Comparison of ENCODE assay signal across 27 cellular contexts in genomic region chr5:157155297-157155696, GRCh38. TPM values are rescaled to one million over a fixed set of nuclear protein-coding genes. Genes with fewer than 3 reads are reported as not detected.
DNase-seq lines count a peak whose midpoint lies in the region; ATAC-seq, FAIRE-seq and TF ChIP-seq lines count a peak whose summit lies in the region.
"Had no signal": no experiment of that assay in that cellular context is flagged by ENCODE, and none has a peak within 500 bp of the region (broad histone marks: within the 10 kb centered on the region; RNA-seq: fewer than 3 reads in every experiment).

No MANE protein-coding gene starts in this region.

- no peak for DNase-seq in activated T-cell treated with anti-CD3 and anti-CD28 coated beads, Interleukin-2, amount 50 U/mL, for 72 hours
- no peak for DNase-seq in activated T-cell treated with anti-CD3 and anti-CD28 coated beads, Interleukin-2, amount 50 U/mL, for 48 hours
- no peak for DNase-seq in activated T-helper 1 cell treated with anti-CD3 and anti-CD28 coated beads, Interleukin-12 subunit alpha, Interleukin-12 subunit beta, Interleukin-2, Interleukin-4 antibody, amounts not matched to agents 30 ng/mL and 10 ng/mL and 1 ng/mL, durations not matched to agents 14 hours and 24 hours and 36 hours (ENCODE audit: low spot score)
- DNase-seq in natural killer cell: no peak
- DNase-seq in HepG2 (ENCODE audit: low spot score): no peak
- no peak for DNase-seq in mucosa of gallbladder (ENCODE audit: low spot score)
- DNase-seq: amygdala, dermis blood vessel endothelial cell, DMS53, NCI-H1092, NCI-H2029 treated with DMSO at 0.1 percent for 48 hours, NCI-H510A, pancreas, right lobe of liver, tibial artery had no signal

- no peaks in the 10 kb centered on the region for H3K9me3 ChIP-seq in HepG2 (ENCODE audit: low read length)
- H3K9me3 ChIP-seq: pancreas, right lobe of liver, tibial artery had no signal

- no peaks in the 10 kb centered on the region for H3K79me2 ChIP-seq in HepG2 (ENCODE audit: insufficient read depth, low read length)

- no peak overlapping the region for H2AFZ ChIP-seq in HepG2 (ENCODE audit: low read length)

- H3K9ac ChIP-seq in HepG2 (ENCODE audit: insufficient read depth, low read depth, low read length): no peak overlapping the region
- H3K9ac ChIP-seq: KMS-11 had no signal

- peak overlapping the region; percentile 78 to 100 for H3K4me3 Mint-ChIP-seq in activated T-cell treated with anti-CD3 and anti-CD28 coated beads, Interleukin-2, amount 50 U/mL, for 72 hours
- H3K4me3 Mint-ChIP-seq in activated T-helper 1 cell treated with anti-CD3 and anti-CD28 coated beads, Interleukin-12 subunit alpha, Interleukin-12 subunit beta, Interleukin-2, Interleukin-4 antibody, amounts not matched to agents 30 ng/mL and 10 ng/mL and 1 ng/mL, durations not matched to agents 14 hours and 24 hours and 36 hours: peak overlapping the region; percentile 79
- peak overlapping the region; percentile 77 for H3K4me3 Mint-ChIP-seq in natural killer cell
- H3K4me3 Mint-ChIP-seq: stimulated activated memory B cell treated with anti-CD40 and anti-IgM and Interleukin-4, amounts not matched to agents 10 μg/mL and 1 μg/mL and 100 μg/mL, for 72 hours had no signal

- no peak for ATAC-seq in activated T-cell treated with anti-CD3 and anti-CD28 coated beads, Interleukin-2, amount 50 U/mL, for 72 hours (replicated peaks in 1 of 2)
- ATAC-seq in natural killer cell (no peak), HepG2 (no peak)
- ATAC-seq: GM12878; pancreas; right lobe of liver; stimulated activated memory B cell treated with anti-CD40 and anti-IgM and Interleukin-4, amounts not matched to agents 10 μg/mL and 1 μg/mL and 100 μg/mL, for 72 hours had no signal

- peak overlapping the region; percentile 100 for H3K27ac Mint-ChIP-seq in activated T-cell treated with anti-CD3 and anti-CD28 coated beads, Interleukin-2, amount 50 U/mL, for 72 hours
- H3K27ac Mint-ChIP-seq in activated T-helper 1 cell treated with anti-CD3 and anti-CD28 coated beads, Interleukin-12 subunit alpha, Interleukin-12 subunit beta, Interleukin-2, Interleukin-4 antibody, amounts not matched to agents 30 ng/mL and 10 ng/mL and 1 ng/mL, durations not matched to agents 14 hours and 24 hours and 36 hours: peak overlapping the region; percentile 90
- H3K27ac Mint-ChIP-seq in natural killer cell: peak overlapping the region; percentile 27 to 80
- H3K27ac Mint-ChIP-seq: stimulated activated memory B cell treated with anti-CD40 and anti-IgM and Interleukin-4, amounts not matched to agents 10 μg/mL and 1 μg/mL and 100 μg/mL, for 72 hours had no signal

- H4K20me1 ChIP-seq in HepG2 (ENCODE audit: insufficient read depth, low read length): no peaks in the 10 kb centered on the region

- in situ Hi-C loops in HepG2 (cut with HindIII; ENCODE audit: extremely low pct_ligation_motif_present, low pct_unique_long_range_greater_than_20kb): no loop called here

- no peak overlapping the region for H3K27ac ChIP-seq in HepG2 (ENCODE audit: extremely low read length, insufficient read depth, low read length)
- H3K27ac ChIP-seq: C4-2B, cardiac muscle cell, KMS-11, pancreas, right lobe of liver, SK-N-MC, tibial artery had no signal

- TF ChIP-seq CTCF in natural killer cell (IDR thresholded peaks at IDR 0.05) (no peak), HepG2 (CRISPR knock-in tag; IDR thresholded peaks at IDR 0.05) (no peak)

- TF ChIP-seq RAD21 in HepG2 (CRISPR knock-in tag; IDR thresholded peaks at IDR 0.05): no peak

- H3K36me3 Mint-ChIP-seq in activated T-cell treated with anti-CD3 and anti-CD28 coated beads, Interleukin-2, amount 50 U/mL, for 72 hours (ENCODE audit: insufficient read depth in 2 of 2): peaks cover 0 to 6% of the 10 kb centered on the region in 2 donors
- peaks cover 2% of the 10 kb centered on the region for H3K36me3 Mint-ChIP-seq in activated T-helper 1 cell treated with anti-CD3 and anti-CD28 coated beads, Interleukin-12 subunit alpha, Interleukin-12 subunit beta, Interleukin-2, Interleukin-4 antibody, amounts not matched to agents 30 ng/mL and 10 ng/mL and 1 ng/mL, durations not matched to agents 14 hours and 24 hours and 36 hours (ENCODE audit: low read depth)
- no peaks in the 10 kb centered on the region for H3K36me3 Mint-ChIP-seq in natural killer cell
- H3K36me3 Mint-ChIP-seq: stimulated activated memory B cell treated with anti-CD40 and anti-IgM and Interleukin-4, amounts not matched to agents 10 μg/mL and 1 μg/mL and 100 μg/mL, for 72 hours had no signal

- H3K4me1 ChIP-seq in HepG2 (ENCODE audit: insufficient read depth, low read length): no peaks in the 10 kb centered on the region
- H3K4me1 ChIP-seq: pancreas, right lobe of liver, tibial artery had no signal

- no peak for TF ChIP-seq POLR2A in HepG2 (IDR thresholded peaks at IDR 0.05; ENCODE audit: insufficient read depth in 1 of 2, low read depth in 2 of 2, low read length in 2 of 2)

- CTCF ChIA-PET in HepG2 (lab: Yijun Ruan, JAX; ENCODE audit: low intra/inter-chr PET ratio, low total read pairs): no interaction called here

- no peak overlapping the region for H3K4me3 ChIP-seq in HepG2 (replicated peaks in 1 of 3; ENCODE audit: insufficient read depth in 1 of 3, low read depth in 2 of 3, low read length in 3 of 3)
- H3K4me3 ChIP-seq: cardiac muscle cell, GM12878, pancreas, right lobe of liver, SK-N-MC, tibial artery had no signal

- TF ChIP-seq EP300 in HepG2 (IDR thresholded peaks at IDR 0.05; ENCODE audit: low read depth in 2 of 2, low read length in 2 of 2) (no peak), HepG2 (CRISPR knock-in tag; IDR thresholded peaks at IDR 0.05; ENCODE audit: borderline replicate concordance) (no peak)

- H3K27me3 Mint-ChIP-seq in activated T-cell treated with anti-CD3 and anti-CD28 coated beads, Interleukin-2, amount 50 U/mL, for 72 hours (ENCODE audit: low read depth): no peaks in the 10 kb centered on the region
- no peaks in the 10 kb centered on the region for H3K27me3 Mint-ChIP-seq in activated T-helper 1 cell treated with anti-CD3 and anti-CD28 coated beads, Interleukin-12 subunit alpha, Interleukin-12 subunit beta, Interleukin-2, Interleukin-4 antibody, amounts not matched to agents 30 ng/mL and 10 ng/mL and 1 ng/mL, durations not matched to agents 14 hours and 24 hours and 36 hours (ENCODE audit: insufficient read depth)
- H3K27me3 Mint-ChIP-seq in natural killer cell (ENCODE audit: low read depth in 2 of 2): no peaks in the 10 kb centered on the region
- H3K27me3 Mint-ChIP-seq: stimulated activated memory B cell treated with anti-CD40 and anti-IgM and Interleukin-4, amounts not matched to agents 10 μg/mL and 1 μg/mL and 100 μg/mL, for 72 hours had no signal

- no peaks in the 10 kb centered on the region for H3K9me3 Mint-ChIP-seq in activated T-cell treated with anti-CD3 and anti-CD28 coated beads, Interleukin-2, amount 50 U/mL, for 72 hours
- H3K9me3 Mint-ChIP-seq in activated T-helper 1 cell treated with anti-CD3 and anti-CD28 coated beads, Interleukin-12 subunit alpha, Interleukin-12 subunit beta, Interleukin-2, Interleukin-4 antibody, amounts not matched to agents 30 ng/mL and 10 ng/mL and 1 ng/mL, durations not matched to agents 14 hours and 24 hours and 36 hours: no peaks in the 10 kb centered on the region
- no peaks in the 10 kb centered on the region for H3K9me3 Mint-ChIP-seq in natural killer cell
- H3K9me3 Mint-ChIP-seq: stimulated activated memory B cell treated with anti-CD40 and anti-IgM and Interleukin-4, amounts not matched to agents 10 μg/mL and 1 μg/mL and 100 μg/mL, for 72 hours had no signal

- POLR2A ChIA-PET in HepG2 (lab: Yijun Ruan, JAX): interaction anchor here (1.7 kb wide), 1 partner anchor 13 kb away, joined by 5 read pairs; the partner anchor contains the start of gene MED7

- H3K4me2 ChIP-seq in HepG2 (ENCODE audit: low read depth, low read length): no peak overlapping the region
- H3K4me2 ChIP-seq: KMS-11 had no signal

- FAIRE-seq in HepG2 (lab: Jason Lieb, UNC): no peak
- FAIRE-seq: GM12878, GM19239, H54, keratinocyte, pancreas had no signal

- intact Hi-C loops in activated T-helper 1 cell treated with anti-CD3 and anti-CD28 coated beads, Interleukin-12 subunit alpha, Interleukin-12 subunit beta, Interleukin-2, Interleukin-4 antibody, amounts not matched to agents 30 ng/mL and 10 ng/mL and 1 ng/mL, durations not matched to agents 14 hours and 24 hours and 36 hours (cut with micrococcal nuclease): loop anchor here (1.0 kb wide), 1 partner anchor 67 kb away; no protein-coding TSS in a partner anchor
- intact Hi-C loops in natural killer cell (cut with micrococcal nuclease): no loop called here
- intact Hi-C loops in HepG2 (cut with micrococcal nuclease; ENCODE audit: unreplicated experiment): no loop called here

- H3K36me3 ChIP-seq in HepG2 (replicated peaks in 1 of 2; ENCODE audit: control insufficient read depth in 1 of 2, insufficient read depth in 2 of 2, low read length in 2 of 2): no peaks in the 10 kb centered on the region
- H3K36me3 ChIP-seq: cardiac muscle cell, pancreas, right lobe of liver, tibial artery had no signal

- 22% methylated on average over 3 of the region's 3 CpGs for WGBS in HepG2 (ENCODE audit: low lambda C conversion rate)

- BruUV-seq in HepG2 (replicated peaks; lab: Mats Ljungman, UMichigan): no TSS peak

- H3K4me1 Mint-ChIP-seq in activated T-cell treated with anti-CD3 and anti-CD28 coated beads, Interleukin-2, amount 50 U/mL, for 72 hours (ENCODE audit: low read depth): peaks cover 90% of the 10 kb centered on the region
- H3K4me1 Mint-ChIP-seq in activated T-helper 1 cell treated with anti-CD3 and anti-CD28 coated beads, Interleukin-12 subunit alpha, Interleukin-12 subunit beta, Interleukin-2, Interleukin-4 antibody, amounts not matched to agents 30 ng/mL and 10 ng/mL and 1 ng/mL, durations not matched to agents 14 hours and 24 hours and 36 hours (ENCODE audit: low read depth): peaks cover 72% of the 10 kb centered on the region
- peaks cover 15 to 19% of the 10 kb centered on the region in 2 donors for H3K4me1 Mint-ChIP-seq in natural killer cell

- peaks cover 0 to 9% of the 10 kb centered on the region in 2 experiments; a peak in 2 of 5 replicates for H3K27me3 ChIP-seq in HepG2 (ENCODE audit: control insufficient read depth in 1 of 2, insufficient read depth in 2 of 2, low read length in 2 of 2)
- H3K27me3 ChIP-seq: cardiac muscle cell, right lobe of liver had no signal

RNA-seq across cellular contexts. Expression of gene GARIN3, which starts 10.8 kb away (rescaled TPM):
- under 1 TPM; 0.22 to 0.39 TPM for total RNA-seq in activated T-cell treated with anti-CD3 and anti-CD28 coated beads, Interleukin-2, amount 50 U/mL, for 72 hours
- 0.27 and 0.31 TPM in 2 replicates for total RNA-seq in activated T-helper 1 cell treated with anti-CD3 and anti-CD28 coated beads, Interleukin-12 subunit alpha, Interleukin-12 subunit beta, Interleukin-2, Interleukin-4 antibody, amounts not matched to agents 30 ng/mL and 10 ng/mL and 1 ng/mL, durations not matched to agents 14 hours and 24 hours and 36 hours
- total RNA-seq in natural killer cell (not detected), HepG2 (2016; rRNA removed; fragmentation: Illumina TruSeq; extraction: Trizol) (not detected in 2 replicates), mucosa of gallbladder (not detected)
- not detected in 2 replicates for total RNA-seq in HepG2 (2016; cell fraction: cytosol; rRNA removed; fragmentation: Illumina TruSeq; extraction: Trizol; ENCODE audit: low read depth)
- not detected in 2 replicates for total RNA-seq in HepG2 (2016; cell fraction: insoluble cytoplasmic fraction; rRNA removed; fragmentation: Illumina TruSeq; extraction: Trizol)
- not detected in 2 replicates for total RNA-seq in HepG2 (2016; cell fraction: membrane; rRNA removed; fragmentation: Illumina TruSeq; extraction: Trizol)
- total RNA-seq in HepG2 (2016; cell fraction: nucleus; rRNA removed; fragmentation: Illumina TruSeq; extraction: Trizol): not detected in 2 replicates
- not detected in 2 replicates for polyA plus RNA-seq in HepG2 (2011; rRNA removed)
- polyA plus RNA-seq in HepG2 (2011; cell fraction: cytosol; rRNA removed): not detected in 2 replicates
- not detected in 2 replicates for polyA plus RNA-seq in HepG2 (2011; cell fraction: nucleus; rRNA removed)
- polyA plus RNA-seq in HepG2 (2012): not detected in 2 replicates
- not detected in 2 replicates for polyA plus RNA-seq in HepG2 (2016; cell fraction: cytosol; fragmentation: Illumina TruSeq; extraction: Trizol; ENCODE audit: low read depth)
- polyA plus RNA-seq in HepG2 (2016; cell fraction: insoluble cytoplasmic fraction; fragmentation: Illumina TruSeq; extraction: Trizol; ENCODE audit: low read depth): not detected in 2 replicates
- polyA plus RNA-seq in HepG2 (2016; cell fraction: membrane; fragmentation: Illumina TruSeq; extraction: Trizol; ENCODE audit: low read depth): not detected in 2 replicates
- not detected in 2 replicates for polyA plus RNA-seq in HepG2 (2016; cell fraction: nucleus; fragmentation: Illumina TruSeq; extraction: Trizol; ENCODE audit: insufficient read depth, low read depth)
- polyA minus RNA-seq in HepG2 (2011; rRNA and poly(A)+ RNA removed; ENCODE audit: low replicate concordance): not detected in 2 replicates
- polyA minus RNA-seq in HepG2 (2011; cell fraction: cytosol; rRNA and poly(A)+ RNA removed): not detected in 2 replicates
- polyA minus RNA-seq in HepG2 (2011; cell fraction: nucleus; rRNA and poly(A)+ RNA removed): not detected in 2 replicates
- total RNA-seq: cardiac muscle cell, dermis blood vessel endothelial cell, fibroblast of villous mesenchyme, GM12878, lung microvascular endothelial cell, pancreas, right lobe of liver, RPMI7951 had no signal
- polyA plus RNA-seq: cardiac muscle cell, keratinocyte, pancreas had no signal

RNA-seq across cellular contexts. Expression of gene MED7, which starts 12.6 kb away (rescaled TPM):
- total RNA-seq in activated T-cell treated with anti-CD3 and anti-CD28 coated beads, Interleukin-2, amount 50 U/mL, for 72 hours: 10 to 100 TPM; 12.7 to 16.7 TPM
- 15.0 and 15.5 TPM in 2 replicates for total RNA-seq in activated T-helper 1 cell treated with anti-CD3 and anti-CD28 coated beads, Interleukin-12 subunit alpha, Interleukin-12 subunit beta, Interleukin-2, Interleukin-4 antibody, amounts not matched to agents 30 ng/mL and 10 ng/mL and 1 ng/mL, durations not matched to agents 14 hours and 24 hours and 36 hours
- 10 to 100 TPM in 2 of 3 donors, 1 to 10 TPM in 1; 9.6 to 13.3 (median 12.4) TPM for total RNA-seq in natural killer cell
- 9.2 and 10.0 TPM in 2 replicates for total RNA-seq in HepG2 (2016; rRNA removed; fragmentation: Illumina TruSeq; extraction: Trizol)
- total RNA-seq in HepG2 (2016; cell fraction: cytosol; rRNA removed; fragmentation: Illumina TruSeq; extraction: Trizol; ENCODE audit: low read depth): 4.4 and 5.5 TPM in 2 replicates
- 9.1 and 11.9 TPM in 2 replicates for total RNA-seq in HepG2 (2016; cell fraction: insoluble cytoplasmic fraction; rRNA removed; fragmentation: Illumina TruSeq; extraction: Trizol)
- total RNA-seq in HepG2 (2016; cell fraction: membrane; rRNA removed; fragmentation: Illumina TruSeq; extraction: Trizol): 5.1 and 6.2 TPM in 2 replicates
- total RNA-seq in HepG2 (2016; cell fraction: nucleus; rRNA removed; fragmentation: Illumina TruSeq; extraction: Trizol): 8.1 and 8.9 TPM in 2 replicates
- 9.2 and 9.4 TPM in 2 replicates for polyA plus RNA-seq in HepG2 (2011; rRNA removed)
- 3.4 and 5.4 TPM in 2 replicates for polyA plus RNA-seq in HepG2 (2011; cell fraction: cytosol; rRNA removed)
- 3.1 and 5.6 TPM in 2 replicates for polyA plus RNA-seq in HepG2 (2011; cell fraction: nucleus; rRNA removed)
- polyA plus RNA-seq in HepG2 (2012): 8.0 and 8.8 TPM in 2 replicates
- 3.9 and 4.0 TPM in 2 replicates for polyA plus RNA-seq in HepG2 (2016; cell fraction: cytosol; fragmentation: Illumina TruSeq; extraction: Trizol; ENCODE audit: low read depth)
- 10.5 and 10.9 TPM in 2 replicates for polyA plus RNA-seq in HepG2 (2016; cell fraction: insoluble cytoplasmic fraction; fragmentation: Illumina TruSeq; extraction: Trizol; ENCODE audit: low read depth)
- 3.2 and 4.6 TPM in 2 replicates for polyA plus RNA-seq in HepG2 (2016; cell fraction: membrane; fragmentation: Illumina TruSeq; extraction: Trizol; ENCODE audit: low read depth)
- 10.6 and 11.6 TPM in 2 replicates for polyA plus RNA-seq in HepG2 (2016; cell fraction: nucleus; fragmentation: Illumina TruSeq; extraction: Trizol; ENCODE audit: insufficient read depth, low read depth)
- polyA minus RNA-seq in HepG2 (2011; rRNA and poly(A)+ RNA removed; ENCODE audit: low replicate concordance): 3.2 and 3.3 TPM in 2 replicates
- polyA minus RNA-seq in HepG2 (2011; cell fraction: cytosol; rRNA and poly(A)+ RNA removed): 3.9 and 4.7 TPM in 2 replicates
- polyA minus RNA-seq in HepG2 (2011; cell fraction: nucleus; rRNA and poly(A)+ RNA removed): 12.6 and 17.8 TPM in 2 replicates
- 11.2 TPM for total RNA-seq in mucosa of gallbladder

RNA-seq across cellular contexts. Expression of gene ITK, which starts 25.3 kb away (rescaled TPM):
- 100 to 1,000 TPM; 289 to 314 TPM for total RNA-seq in activated T-cell treated with anti-CD3 and anti-CD28 coated beads, Interleukin-2, amount 50 U/mL, for 72 hours
- 251 and 259 TPM in 2 replicates for total RNA-seq in activated T-helper 1 cell treated with anti-CD3 and anti-CD28 coated beads, Interleukin-12 subunit alpha, Interleukin-12 subunit beta, Interleukin-2, Interleukin-4 antibody, amounts not matched to agents 30 ng/mL and 10 ng/mL and 1 ng/mL, durations not matched to agents 14 hours and 24 hours and 36 hours
- 100 to 1,000 TPM; 153 to 188 (median 186) TPM for total RNA-seq in natural killer cell
- not detected in 2 replicates for total RNA-seq in HepG2 (2016; rRNA removed; fragmentation: Illumina TruSeq; extraction: Trizol)
- total RNA-seq in HepG2 (2016; cell fraction: cytosol; rRNA removed; fragmentation: Illumina TruSeq; extraction: Trizol; ENCODE audit: low read depth): not detected in 2 replicates
- not detected in 2 replicates for total RNA-seq in HepG2 (2016; cell fraction: insoluble cytoplasmic fraction; rRNA removed; fragmentation: Illumina TruSeq; extraction: Trizol)
- not detected in 2 replicates for total RNA-seq in HepG2 (2016; cell fraction: membrane; rRNA removed; fragmentation: Illumina TruSeq; extraction: Trizol)
- not detected in 2 replicates for total RNA-seq in HepG2 (2016; cell fraction: nucleus; rRNA removed; fragmentation: Illumina TruSeq; extraction: Trizol)
- 0.01 TPM in 1 of 2 replicates, not detected in the other for polyA plus RNA-seq in HepG2 (2011; rRNA removed)
- not detected in 2 replicates for polyA plus RNA-seq in HepG2 (2011; cell fraction: cytosol; rRNA removed)
- not detected in 2 replicates for polyA plus RNA-seq in HepG2 (2011; cell fraction: nucleus; rRNA removed)
- not detected in 2 replicates for polyA plus RNA-seq in HepG2 (2012)
- not detected in 2 replicates for polyA plus RNA-seq in HepG2 (2016; cell fraction: cytosol; fragmentation: Illumina TruSeq; extraction: Trizol; ENCODE audit: low read depth)
- polyA plus RNA-seq in HepG2 (2016; cell fraction: insoluble cytoplasmic fraction; fragmentation: Illumina TruSeq; extraction: Trizol; ENCODE audit: low read depth): not detected in 2 replicates
- not detected in 2 replicates for polyA plus RNA-seq in HepG2 (2016; cell fraction: membrane; fragmentation: Illumina TruSeq; extraction: Trizol; ENCODE audit: low read depth)
- polyA plus RNA-seq in HepG2 (2016; cell fraction: nucleus; fragmentation: Illumina TruSeq; extraction: Trizol; ENCODE audit: insufficient read depth, low read depth): not detected in 2 replicates
- polyA minus RNA-seq in HepG2 (2011; rRNA and poly(A)+ RNA removed; ENCODE audit: low replicate concordance): not detected in 2 replicates
- not detected in 2 replicates for polyA minus RNA-seq in HepG2 (2011; cell fraction: cytosol; rRNA and poly(A)+ RNA removed)
- not detected in 2 replicates for polyA minus RNA-seq in HepG2 (2011; cell fraction: nucleus; rRNA and poly(A)+ RNA removed)
- 6.0 TPM for total RNA-seq in mucosa of gallbladder
- total RNA-seq: cardiac muscle cell, dermis blood vessel endothelial cell, fibroblast of villous mesenchyme, lung microvascular endothelial cell, RPMI7951 had no signal
- polyA plus RNA-seq: cardiac muscle cell, keratinocyte had no signal

RNA-seq across cellular contexts. Expression of gene HAVCR2, which starts 46.5 kb away (rescaled TPM):
- 10 to 100 TPM; 19.7 to 30.2 TPM for total RNA-seq in activated T-cell treated with anti-CD3 and anti-CD28 coated beads, Interleukin-2, amount 50 U/mL, for 72 hours
- total RNA-seq in activated T-helper 1 cell treated with anti-CD3 and anti-CD28 coated beads, Interleukin-12 subunit alpha, Interleukin-12 subunit beta, Interleukin-2, Interleukin-4 antibody, amounts not matched to agents 30 ng/mL and 10 ng/mL and 1 ng/mL, durations not matched to agents 14 hours and 24 hours and 36 hours: 128 and 129 TPM in 2 replicates
- total RNA-seq in natural killer cell: 10 to 100 TPM; 60.0 to 92.2 (median 74.3) TPM
- total RNA-seq in HepG2 (2016; rRNA removed; fragmentation: Illumina TruSeq; extraction: Trizol): 0.07 TPM in 1 of 2 replicates, not detected in the other
- total RNA-seq in HepG2 (2016; cell fraction: cytosol; rRNA removed; fragmentation: Illumina TruSeq; extraction: Trizol; ENCODE audit: low read depth): not detected in 2 replicates
- total RNA-seq in HepG2 (2016; cell fraction: insoluble cytoplasmic fraction; rRNA removed; fragmentation: Illumina TruSeq; extraction: Trizol): not detected in 2 replicates
- total RNA-seq in HepG2 (2016; cell fraction: membrane; rRNA removed; fragmentation: Illumina TruSeq; extraction: Trizol): not detected in 2 replicates
- 0.13 TPM in 1 of 2 replicates, not detected in the other for total RNA-seq in HepG2 (2016; cell fraction: nucleus; rRNA removed; fragmentation: Illumina TruSeq; extraction: Trizol)
- polyA plus RNA-seq in HepG2 (2011; rRNA removed): 0.16 and 1.4 TPM in 2 replicates
- 0.23 and 0.74 TPM in 2 replicates for polyA plus RNA-seq in HepG2 (2011; cell fraction: cytosol; rRNA removed)
- polyA plus RNA-seq in HepG2 (2011; cell fraction: nucleus; rRNA removed): 0.13 and 1.2 TPM in 2 replicates
- polyA plus RNA-seq in HepG2 (2012): 0.48 and 0.51 TPM in 2 replicates
- polyA plus RNA-seq in HepG2 (2016; cell fraction: cytosol; fragmentation: Illumina TruSeq; extraction: Trizol; ENCODE audit: low read depth): not detected in 2 replicates
- 0.08 and 0.16 TPM in 2 replicates for polyA plus RNA-seq in HepG2 (2016; cell fraction: insoluble cytoplasmic fraction; fragmentation: Illumina TruSeq; extraction: Trizol; ENCODE audit: low read depth)
- not detected in 2 replicates for polyA plus RNA-seq in HepG2 (2016; cell fraction: membrane; fragmentation: Illumina TruSeq; extraction: Trizol; ENCODE audit: low read depth)
- polyA plus RNA-seq in HepG2 (2016; cell fraction: nucleus; fragmentation: Illumina TruSeq; extraction: Trizol; ENCODE audit: insufficient read depth, low read depth): 0.15 and 0.30 TPM in 2 replicates
- polyA minus RNA-seq in HepG2 (2011; rRNA and poly(A)+ RNA removed; ENCODE audit: low replicate concordance): 0.08 and 0.26 TPM in 2 replicates
- polyA minus RNA-seq in HepG2 (2011; cell fraction: cytosol; rRNA and poly(A)+ RNA removed): 0.89 TPM in 1 of 2 replicates, not detected in the other
- polyA minus RNA-seq in HepG2 (2011; cell fraction: nucleus; rRNA and poly(A)+ RNA removed): 0.39 and 2.4 TPM in 2 replicates
- total RNA-seq in mucosa of gallbladder: 9.6 TPM
- total RNA-seq: fibroblast of villous mesenchyme, lung microvascular endothelial cell had no signal
- polyA plus RNA-seq: cardiac muscle cell had no signal

Comparison
In these comparisons a context has a peak if more than half of its experiments do, and no peak if none do; other contexts are left out.
1. RNA of gene ITK, which starts 25.3 kb away (total RNA-seq): 289 to 314 TPM in activated T-cell treated with anti-CD3 and anti-CD28 coated beads, Interleukin-2, amount 50 U/mL, for 72 hours, 251 to 259 TPM in activated T-helper 1 cell treated with anti-CD3 and anti-CD28 coated beads, Interleukin-12 subunit alpha, Interleukin-12 subunit beta, Interleukin-2, Interleukin-4 antibody, amounts not matched to agents 30 ng/mL and 10 ng/mL and 1 ng/mL, durations not matched to agents 14 hours and 24 hours and 36 hours and 153 to 188 TPM in natural killer cell; 6.0 TPM in mucosa of gallbladder (single experiment) and not detected in HepG2; every median in the first group is over 10 times any median in the second.
2. Peak in every context shown above with its lines, with median percentiles within 50 percentile points of each other: H3K27ac Mint-ChIP-seq and H3K4me3 Mint-ChIP-seq.